1 cellular context compared by ENCODE assay signal in genomic region chr1:10374442-10374860, GRCh38.
TF ChIP-seq lines count a peak whose summit lies in the region.

No MANE protein-coding gene starts in this region.

TF ChIP-seq in K562, 482 proteins besides CTCF, POLR2A, EP300 and RAD21 (continued from another document and continues in another):
- no peak for TF ChIP-seq ZBTB26 (CRISPR knock-in tag; IDR thresholded peaks at IDR 0.05)
- TF ChIP-seq GATA2 (CRISPR knock-in tag; IDR thresholded peaks at IDR 0.05), result no peak
- peak; percentile 75; the same call in 1 of the 2 replicates for TF ChIP-seq HIVEP1 (CRISPR knock-in tag; IDR thresholded peaks at IDR 0.05)
- TF ChIP-seq STAT6 (CRISPR knock-in tag; IDR thresholded peaks at IDR 0.05), result no peak
- peak; percentile 89; the same call in 1 of the 2 replicates for TF ChIP-seq DMBX1 (CRISPR knock-in tag; IDR thresholded peaks at IDR 0.05; ENCODE audit: borderline replicate concordance)
- TF ChIP-seq ZNF830 (CRISPR knock-in tag; IDR thresholded peaks at IDR 0.05), result no peak
- peak; percentile 67 for TF ChIP-seq TSHZ1 (CRISPR knock-in tag; IDR thresholded peaks at IDR 0.05)
- TF ChIP-seq FOXM1 (IDR thresholded peaks at IDR 0.05; ENCODE audit: low read depth), result no peak
- TF ChIP-seq FOXM1 (CRISPR knock-in tag; IDR thresholded peaks at IDR 0.05; ENCODE audit: low read depth), result no peak
- TF ChIP-seq CXXC5 (CRISPR knock-in tag; IDR thresholded peaks at IDR 0.05), result peak; percentile 85
- peak in 1 of 2 experiments; percentile 60; a peak in 1 of 4 replicates for TF ChIP-seq TRIM24 (IDR thresholded peaks at IDR 0.05)
- no peak for TF ChIP-seq KLF10 (CRISPR knock-in tag; IDR thresholded peaks at IDR 0.05)
- TF ChIP-seq SMAD2 (IDR thresholded peaks at IDR 0.05; ENCODE audit: low read depth, low read length), result no peak
- TF ChIP-seq CREBBP (IDR thresholded peaks at IDR 0.05; ENCODE audit: low read depth, low read length), result no peak
- TF ChIP-seq ESRRB (CRISPR knock-in tag; IDR thresholded peaks at IDR 0.05; ENCODE audit: borderline replicate concordance), result no peak
- TF ChIP-seq KLF16 (IDR thresholded peaks at IDR 0.05), result no peak
- TF ChIP-seq HNRNPUL1 (IDR thresholded peaks at IDR 0.05; ENCODE audit: low read length), result no peak
- peak; percentile 94 for TF ChIP-seq SMAD4 (CRISPR knock-in tag; conservative IDR thresholded peaks at IDR 0.05)
- no peak for TF ChIP-seq ZNF764 (CRISPR knock-in tag; IDR thresholded peaks at IDR 0.05; ENCODE audit: low read depth)
- TF ChIP-seq, protein P1, sequence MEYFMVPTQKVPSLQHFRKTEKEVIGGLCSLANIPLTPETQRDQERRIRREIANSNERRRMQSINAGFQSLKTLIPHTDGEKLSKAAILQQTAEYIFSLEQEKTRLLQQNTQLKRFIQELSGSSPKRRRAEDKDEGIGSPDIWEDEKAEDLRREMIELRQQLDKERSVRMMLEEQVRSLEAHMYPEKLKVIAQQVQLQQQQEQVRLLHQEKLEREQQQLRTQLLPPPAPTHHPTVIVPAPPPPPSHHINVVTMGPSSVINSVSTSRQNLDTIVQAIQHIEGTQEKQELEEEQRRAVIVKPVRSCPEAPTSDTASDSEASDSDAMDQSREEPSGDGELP (CRISPR knock-in tag; IDR thresholded peaks at IDR 0.05; ENCODE audit: borderline replicate concordance), result no peak
- TF ChIP-seq ZNF436 (CRISPR knock-in tag; IDR thresholded peaks at IDR 0.05), result no peak
- TF ChIP-seq STAT5B (CRISPR knock-in tag; IDR thresholded peaks at IDR 0.05), result no peak
- TF ChIP-seq, protein P2, sequence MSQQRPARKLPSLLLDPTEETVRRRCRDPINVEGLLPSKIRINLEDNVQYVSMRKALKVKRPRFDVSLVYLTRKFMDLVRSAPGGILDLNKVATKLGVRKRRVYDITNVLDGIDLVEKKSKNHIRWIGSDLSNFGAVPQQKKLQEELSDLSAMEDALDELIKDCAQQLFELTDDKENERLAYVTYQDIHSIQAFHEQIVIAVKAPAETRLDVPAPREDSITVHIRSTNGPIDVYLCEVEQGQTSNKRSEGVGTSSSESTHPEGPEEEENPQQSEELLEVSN (IDR thresholded peaks at IDR 0.05; ENCODE audit: borderline replicate concordance in 1 of 2, extremely low read depth in 1 of 2, insufficient read depth in 1 of 2, insufficient read length in 1 of 2, low read depth in 1 of 2, low read length in 1 of 2, poor library complexity in 1 of 2, severe bottlenecking in 1 of 2), result no peak
- 0 out of 2 replicates have a peak, but pooled peaks have one; percentile 67 for TF ChIP-seq SMAD3 (CRISPR knock-in tag; conservative IDR thresholded peaks at IDR 0.05)
- TF ChIP-seq CHAMP1 (IDR thresholded peaks at IDR 0.05), result no peak
- TF ChIP-seq RFX1 (IDR thresholded peaks at IDR 0.05), result no peak
- TF ChIP-seq SNAPC5 (CRISPR knock-in tag; IDR thresholded peaks at IDR 0.05), result no peak
- TF ChIP-seq TEAD2 (tag; IDR thresholded peaks at IDR 0.05), result no peak
- TF ChIP-seq, protein P3, sequence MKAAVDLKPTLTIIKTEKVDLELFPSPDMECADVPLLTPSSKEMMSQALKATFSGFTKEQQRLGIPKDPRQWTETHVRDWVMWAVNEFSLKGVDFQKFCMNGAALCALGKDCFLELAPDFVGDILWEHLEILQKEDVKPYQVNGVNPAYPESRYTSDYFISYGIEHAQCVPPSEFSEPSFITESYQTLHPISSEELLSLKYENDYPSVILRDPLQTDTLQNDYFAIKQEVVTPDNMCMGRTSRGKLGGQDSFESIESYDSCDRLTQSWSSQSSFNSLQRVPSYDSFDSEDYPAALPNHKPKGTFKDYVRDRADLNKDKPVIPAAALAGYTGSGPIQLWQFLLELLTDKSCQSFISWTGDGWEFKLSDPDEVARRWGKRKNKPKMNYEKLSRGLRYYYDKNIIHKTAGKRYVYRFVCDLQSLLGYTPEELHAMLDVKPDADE (conservative IDR thresholded peaks at IDR 0.05; ENCODE audit: control insufficient read depth, low read depth, low read length), result no peak
- TF ChIP-seq RBFOX2 (IDR thresholded peaks at IDR 0.05; ENCODE audit: low read depth, low read length), result no peak
- 0 out of 2 replicates have a peak, but pooled peaks have one; percentile 40 for TF ChIP-seq ZNF76 (CRISPR knock-in tag; IDR thresholded peaks at IDR 0.05; ENCODE audit: borderline replicate concordance)
- TF ChIP-seq MITF (IDR thresholded peaks at IDR 0.05), result no peak
- TF ChIP-seq ADNP (tag; IDR thresholded peaks at IDR 0.05), result no peak
